In genomic region chr22:32696089-32696488, GRCh38 we compare ENCODE assay signal across 16 cellular contexts.
"Had no signal": no experiment of that assay in that cellular context is flagged by ENCODE, and none has a peak within 500 bp of the region (broad histone marks: within the 10 kb centered on the region; RNA-seq: fewer than 3 reads in every experiment).

No MANE protein-coding gene starts in this region.

- H3K9me3 ChIP-seq: adrenal gland, lower lobe of right lung had no signal

- H3K4me1 ChIP-seq: adrenal gland had no signal

- H3K27me3 ChIP-seq: adrenal gland, right atrium auricular region had no signal

- DNase-seq: activated B cell treated with CpG ODN at 0.5 μM for 24 hours; activated CD4-positive, alpha-beta T cell treated with anti-CD3 and anti-CD28 coated beads, Interleukin-2, amount 10 ng/mL, durations not matched to agents 24 days and 14 days; activated naive CD4-positive, alpha-beta T cell treated with anti-CD3 and anti-CD28 coated beads for 36 hours; adrenal gland; central memory CD4-positive, alpha-beta T cell; effector CD4-positive, alpha-beta T cell; hippocampal formation; left cardiac atrium; lower lobe of right lung; natural killer cell; stimulated activated CD4-positive, alpha-beta T cell treated with anti-CD3 and anti-CD28 coated beads, Interleukin-2, amount 100 ng/mL, for 24 hours; stimulated activated naive CD4-positive, alpha-beta T cell treated with Interleukin-2 at 50 U/mL for 16 hours; T-helper 2 cell had no signal

- H3K36me3 ChIP-seq: adrenal gland, lower lobe of right lung, right atrium auricular region had no signal

- H3K4me3 ChIP-seq: adrenal gland, coronary artery, lower lobe of right lung, right atrium auricular region had no signal

- ATAC-seq: activated T-helper 17 cell treated with anti-CD3 and anti-CD28 coated beads, Interleukin-2, amount 50 U/mL, for 72 hours; left cardiac atrium; lower lobe of right lung; natural killer cell had no signal

- H3K27ac ChIP-seq: adrenal gland, coronary artery, lower lobe of right lung, right atrium auricular region had no signal
